ENCODE assay signal across 18 cellular contexts in genomic region chr2:68200157-68200787, GRCh38. TPM values are rescaled to one million over a fixed set of nuclear protein-coding genes. Genes with fewer than 3 reads are reported as not detected.
DNase-seq lines count a peak whose midpoint lies in the region; ATAC-seq, FAIRE-seq and TF ChIP-seq lines count a peak whose summit lies in the region.
"Had no signal": no experiment of that assay in that cellular context is flagged by ENCODE, and none has a peak within 500 bp of the region (broad histone marks: within the 10 kb centered on the region; RNA-seq: fewer than 3 reads in every experiment).

No MANE protein-coding gene starts in this region.

- no peak for TF ChIP-seq CTCF in upper lobe of left lung (IDR thresholded peaks at IDR 0.05)

- CTCF ChIA-PET in T-cell (lab: Charles Lee), result interaction anchor here (0.7 to 1.9 kb wide), 5 partner anchors 10 to 160 kb away, joined by 3 to 8 read pairs (median 5); no protein-coding TSS in a partner anchor

- H3K36me3 ChIP-seq in CD4-positive, CD25-positive, alpha-beta regulatory T cell (ENCODE audit: control insufficient read depth, insufficient read depth, low read length), result no peaks in the 10 kb centered on the region
- no peaks in the 10 kb centered on the region for H3K36me3 ChIP-seq in upper lobe of left lung

- H3K9me3 ChIP-seq in CD4-positive, CD25-positive, alpha-beta regulatory T cell (ENCODE audit: control insufficient read depth in 2 of 2, low read length in 2 of 2), result no peaks in the 10 kb centered on the region
- H3K9me3 ChIP-seq in upper lobe of left lung, result no peaks in the 10 kb centered on the region
- H3K9me3 ChIP-seq: testis had no signal

- FAIRE-seq in H54 (lab: Jason Lieb, UNC), result peak; percentile 60
- FAIRE-seq: endothelial cell of umbilical vein, islet of Langerhans had no signal

- H3K4me1 ChIP-seq in CD4-positive, CD25-positive, alpha-beta regulatory T cell (ENCODE audit: control insufficient read depth, insufficient read depth, low read length, poor library complexity, severe bottlenecking), result peaks cover 33% of the 10 kb centered on the region
- peaks cover 16 to 39% (median 27%) of the 10 kb centered on the region in 4 donors for H3K4me1 ChIP-seq in upper lobe of left lung

- H3K27ac ChIP-seq in CD4-positive, CD25-positive, alpha-beta regulatory T cell (ENCODE audit: insufficient read depth, low read length, poor library complexity, severe bottlenecking), result peak overlapping the region; percentile 51
- H3K27ac ChIP-seq in upper lobe of left lung, result no peak overlapping the region
- H3K27ac ChIP-seq: testis had no signal

- peaks cover 49 to 81% (median 67%) of the 10 kb centered on the region in 4 donors for H3K4me1 Mint-ChIP-seq in CD4-positive, CD25-positive, alpha-beta regulatory T cell
- peaks cover 69 to 76% (median 74%) of the 10 kb centered on the region in 3 donors for H3K4me1 Mint-ChIP-seq in T-cell
- H3K4me1 Mint-ChIP-seq in memory B cell, result peaks cover 33% of the 10 kb centered on the region

- H3K4me3 Mint-ChIP-seq in CD4-positive, CD25-positive, alpha-beta regulatory T cell, result no peak overlapping the region
- no peak overlapping the region for H3K4me3 Mint-ChIP-seq in T-cell
- peak overlapping the region; percentile 11 for H3K4me3 Mint-ChIP-seq in memory B cell
- H3K4me3 Mint-ChIP-seq: activated CD4-positive, alpha-beta T cell treated with anti-CD3 and anti-CD28 coated beads, Interleukin-2, amount 10 ng/mL, durations not matched to agents 24 days and 14 days had no signal

- H3K4me3 ChIP-seq in CD4-positive, CD25-positive, alpha-beta regulatory T cell (ENCODE audit: low read depth, low read length), result no peak overlapping the region
- no peak overlapping the region for H3K4me3 ChIP-seq in upper lobe of left lung
- H3K4me3 ChIP-seq: testis had no signal

- no peaks in the 10 kb centered on the region for H3K27me3 ChIP-seq in CD4-positive, CD25-positive, alpha-beta regulatory T cell (ENCODE audit: control insufficient read depth, insufficient read depth, low read length)
- H3K27me3 ChIP-seq in upper lobe of left lung, result no peaks in the 10 kb centered on the region
- H3K27me3 ChIP-seq: testis had no signal

- no peak for ATAC-seq in CD4-positive, CD25-positive, alpha-beta regulatory T cell (ENCODE audit: low read depth in 2 of 2)
- ATAC-seq in T-cell (replicated peaks in 1 of 4) (no peak), memory B cell (ENCODE audit: low read depth) (peak; percentile 33), upper lobe of left lung (ENCODE audit: low FRiP score in 2 of 2) (no peak)

- peak overlapping the region in 2 of 3 donors; percentile 26 to 60 for H3K27ac Mint-ChIP-seq in CD4-positive, CD25-positive, alpha-beta regulatory T cell
- H3K27ac Mint-ChIP-seq in T-cell (peak overlapping the region; percentile 62 to 88), memory B cell (peak overlapping the region; percentile 88)
- H3K27ac Mint-ChIP-seq: activated CD4-positive, alpha-beta T cell treated with anti-CD3 and anti-CD28 coated beads, Interleukin-2, amount 10 ng/mL, durations not matched to agents 24 days and 14 days; activated T-helper 2 cell treated with anti-CD3 and anti-CD28 coated beads, Interferon-gamma antibody, Interleukin-2, Interleukin-4, amounts not matched to agents 10 μg/mL and 5 μg/mL and 100 μg/mL, durations not matched to agents 14 hours and 24 hours and 36 hours had no signal

- H3K9me3 Mint-ChIP-seq in CD4-positive, CD25-positive, alpha-beta regulatory T cell, result no peaks in the 10 kb centered on the region
- no peaks in the 10 kb centered on the region for H3K9me3 Mint-ChIP-seq in T-cell
- H3K9me3 Mint-ChIP-seq in memory B cell, result no peaks in the 10 kb centered on the region
- H3K9me3 Mint-ChIP-seq: activated CD4-positive, alpha-beta T cell treated with anti-CD3 and anti-CD28 coated beads, Interleukin-2, amount 10 ng/mL, durations not matched to agents 24 days and 14 days; activated T-helper 2 cell treated with anti-CD3 and anti-CD28 coated beads, Interferon-gamma antibody, Interleukin-2, Interleukin-4, amounts not matched to agents 10 μg/mL and 5 μg/mL and 100 μg/mL, durations not matched to agents 14 hours and 24 hours and 36 hours had no signal

- H3K27me3 Mint-ChIP-seq in CD4-positive, CD25-positive, alpha-beta regulatory T cell, result no peaks in the 10 kb centered on the region
- H3K27me3 Mint-ChIP-seq in T-cell (no peaks in the 10 kb centered on the region), memory B cell (no peaks in the 10 kb centered on the region)
- H3K27me3 Mint-ChIP-seq: activated CD4-positive, alpha-beta T cell treated with anti-CD3 and anti-CD28 coated beads, Interleukin-2, amount 10 ng/mL, durations not matched to agents 24 days and 14 days had no signal

- no peak for TF ChIP-seq POLR2A in H54 (IDR thresholded peaks at IDR 0.05; ENCODE audit: low read depth, low read length)
- TF ChIP-seq POLR2A in upper lobe of left lung (IDR thresholded peaks at IDR 0.05), result no peak

- WGBS in upper lobe of left lung, 2 donors, result 68 to 73% methylated on average over 4 of the region's 4 CpGs

- H3K36me3 Mint-ChIP-seq in CD4-positive, CD25-positive, alpha-beta regulatory T cell, result no peaks in the 10 kb centered on the region
- H3K36me3 Mint-ChIP-seq in T-cell (peaks cover 4% of the 10 kb centered on the region), memory B cell (peaks cover 5% of the 10 kb centered on the region)

- POLR2A ChIA-PET in T-cell (lab: Charles Lee), result interaction anchor here in 1 of 2 donors (0.7 kb wide), 1 partner anchor 113 kb away, joined by 3 read pairs; no protein-coding TSS in a partner anchor

- TF ChIP-seq EP300 in upper lobe of left lung (IDR thresholded peaks at IDR 0.05), result no peak

- no peak for DNase-seq in CD4-positive, CD25-positive, alpha-beta regulatory T cell
- DNase-seq in H54 (ENCODE audit: insufficient read length, low spot score), result no peak
- no peak for DNase-seq in T-cell
- DNase-seq in memory B cell (ENCODE audit: low spot score in 2 of 2), result no peak
- DNase-seq in COLO829 (ENCODE audit: low spot score), result no peak
- DNase-seq in globus pallidus (ENCODE audit: low spot score), result no peak
- no peak for DNase-seq in DMS153 treated with DMSO at 0.1 percent for 48 hours (lab: John Stamatoyannopoulos, UW; ENCODE audit: unreplicated experiment)
- no peak for DNase-seq in upper lobe of left lung
- DNase-seq: activated CD4-positive, alpha-beta T cell treated with anti-CD3 and anti-CD28 coated beads, Interleukin-2, amount 10 ng/mL, durations not matched to agents 24 days and 14 days; aorta; DMS153; NCI-H1092; Right ventricle myocardium superior; T-helper 9 cell; testis had no signal

RNA-seq across cellular contexts. Expression of gene PNO1, which starts 42.6 kb away (rescaled TPM):
- 29.8 TPM for total RNA-seq in CD4-positive, CD25-positive, alpha-beta regulatory T cell
- polyA plus RNA-seq in CD4-positive, CD25-positive, alpha-beta regulatory T cell, result 10 to 100 TPM; 20.6 to 25.0 (median 22.8) TPM
- 10 to 100 TPM in 4 of 5 donors, 1 to 10 TPM in 1; 9.9 to 26.5 (median 13.1) TPM for total RNA-seq in T-cell
- 10 to 100 TPM in 4 of 6 donors, 1 to 10 TPM in 2; 7.2 to 28.1 (median 13.6) TPM for total RNA-seq in upper lobe of left lung

RNA-seq across cellular contexts. Expression of gene PPP3R1, which starts 52.1 kb away (rescaled TPM):
- 68.2 TPM for total RNA-seq in CD4-positive, CD25-positive, alpha-beta regulatory T cell
- polyA plus RNA-seq in CD4-positive, CD25-positive, alpha-beta regulatory T cell, result 1 to 10 TPM; 2.8 to 5.5 (median 3.9) TPM
- total RNA-seq in T-cell, result 10 to 100 TPM; 53.2 to 65.0 (median 57.7) TPM
- total RNA-seq in upper lobe of left lung, result 10 to 100 TPM; 14.7 to 56.6 (median 45.4) TPM
